1 cellular context compared by ENCODE assay signal in genomic region chr6:42075159-42075838, GRCh38.
TF ChIP-seq lines count a peak whose summit lies in the region.

No MANE protein-coding gene starts in this region.

TF ChIP-seq in HepG2, 621 proteins besides CTCF, POLR2A, EP300 and RAD21 (continued from another document and continues in another):
- TF ChIP-seq, protein P1, sequence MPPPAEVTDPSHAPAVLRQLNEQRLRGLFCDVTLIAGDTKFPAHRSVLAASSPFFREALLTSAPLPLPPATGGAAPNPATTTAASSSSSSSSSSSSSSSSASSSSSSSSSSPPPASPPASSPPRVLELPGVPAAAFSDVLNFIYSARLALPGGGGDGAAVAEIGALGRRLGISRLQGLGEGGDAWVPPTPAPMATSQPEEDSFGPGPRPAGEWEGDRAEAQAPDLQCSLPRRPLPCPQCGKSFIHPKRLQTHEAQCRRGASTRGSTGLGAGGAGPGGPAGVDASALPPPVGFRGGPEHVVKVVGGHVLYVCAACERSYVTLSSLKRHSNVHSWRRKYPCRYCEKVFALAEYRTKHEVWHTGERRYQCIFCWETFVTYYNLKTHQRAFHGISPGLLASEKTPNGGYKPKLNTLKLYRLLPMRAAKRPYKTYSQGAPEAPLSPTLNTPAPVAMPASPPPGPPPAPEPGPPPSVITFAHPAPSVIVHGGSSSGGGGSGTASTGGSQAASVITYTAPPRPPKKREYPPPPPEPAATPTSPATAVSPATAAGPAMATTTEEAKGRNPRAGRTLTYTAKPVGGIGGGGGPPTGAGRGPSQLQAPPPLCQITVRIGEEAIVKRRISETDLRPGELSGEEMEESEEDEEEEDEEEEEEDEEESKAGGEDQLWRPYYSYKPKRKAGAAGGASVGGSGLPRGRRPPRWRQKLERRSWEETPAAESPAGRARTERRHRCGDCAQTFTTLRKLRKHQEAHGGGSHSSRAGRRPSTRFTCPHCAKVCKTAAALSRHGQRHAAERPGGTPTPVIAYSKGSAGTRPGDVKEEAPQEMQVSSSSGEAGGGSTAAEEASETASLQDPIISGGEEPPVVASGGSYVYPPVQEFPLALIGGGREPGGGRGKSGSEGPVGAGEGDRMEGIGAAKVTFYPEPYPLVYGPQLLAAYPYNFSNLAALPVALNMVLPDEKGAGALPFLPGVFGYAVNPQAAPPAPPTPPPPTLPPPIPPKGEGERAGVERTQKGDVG (CRISPR knock-in tag; IDR thresholded peaks at IDR 0.05; ENCODE audit: borderline replicate concordance), result no peak
- TF ChIP-seq, protein P2, sequence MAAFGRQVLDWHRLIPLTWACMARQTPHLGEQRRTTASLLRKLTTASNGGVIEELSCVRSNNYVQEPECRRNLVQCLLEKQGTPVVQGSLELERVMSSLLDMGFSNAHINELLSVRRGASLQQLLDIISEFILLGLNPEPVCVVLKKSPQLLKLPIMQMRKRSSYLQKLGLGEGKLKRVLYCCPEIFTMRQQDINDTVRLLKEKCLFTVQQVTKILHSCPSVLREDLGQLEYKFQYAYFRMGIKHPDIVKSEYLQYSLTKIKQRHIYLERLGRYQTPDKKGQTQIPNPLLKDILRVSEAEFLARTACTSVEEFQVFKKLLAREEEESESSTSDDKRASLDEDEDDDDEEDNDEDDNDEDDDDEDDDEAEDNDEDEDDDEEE (CRISPR knock-in tag; IDR thresholded peaks at IDR 0.05), result no peak
- TF ChIP-seq ZNF674 (CRISPR knock-in tag; IDR thresholded peaks at IDR 0.05; ENCODE audit: low read depth), result no peak
- no peak for TF ChIP-seq MEIS2 (CRISPR knock-in tag; IDR thresholded peaks at IDR 0.05)
- no peak for TF ChIP-seq NKX3-1 (CRISPR knock-in tag; IDR thresholded peaks at IDR 0.05)
- no peak for TF ChIP-seq BRCA1 (CRISPR knock-in tag; IDR thresholded peaks at IDR 0.05)
- TF ChIP-seq ZNF572 (CRISPR knock-in tag; IDR thresholded peaks at IDR 0.05), result 0 out of 2 replicates have a peak, but pooled peaks have one; percentile 18
- TF ChIP-seq, protein P3, sequence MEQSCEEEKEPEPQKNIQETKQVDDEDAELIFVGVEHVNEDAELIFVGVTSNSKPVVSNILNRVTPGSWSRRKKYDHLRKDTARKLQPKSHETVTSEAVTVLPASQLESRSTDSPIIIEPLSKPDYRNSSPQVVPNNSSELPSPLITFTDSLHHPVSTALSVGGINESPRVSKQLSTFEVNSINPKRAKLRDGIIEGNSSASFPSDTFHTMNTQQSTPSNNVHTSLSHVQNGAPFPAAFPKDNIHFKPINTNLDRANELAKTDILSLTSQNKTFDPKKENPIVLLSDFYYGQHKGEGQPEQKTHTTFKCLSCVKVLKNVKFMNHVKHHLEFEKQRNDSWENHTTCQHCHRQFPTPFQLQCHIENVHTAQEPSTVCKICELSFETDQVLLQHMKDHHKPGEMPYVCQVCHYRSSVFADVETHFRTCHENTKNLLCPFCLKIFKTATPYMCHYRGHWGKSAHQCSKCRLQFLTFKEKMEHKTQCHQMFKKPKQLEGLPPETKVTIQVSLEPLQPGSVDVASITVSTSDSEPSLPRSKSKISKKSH (CRISPR knock-in tag; IDR thresholded peaks at IDR 0.05; ENCODE audit: borderline replicate concordance), result no peak
- TF ChIP-seq, protein P4, sequence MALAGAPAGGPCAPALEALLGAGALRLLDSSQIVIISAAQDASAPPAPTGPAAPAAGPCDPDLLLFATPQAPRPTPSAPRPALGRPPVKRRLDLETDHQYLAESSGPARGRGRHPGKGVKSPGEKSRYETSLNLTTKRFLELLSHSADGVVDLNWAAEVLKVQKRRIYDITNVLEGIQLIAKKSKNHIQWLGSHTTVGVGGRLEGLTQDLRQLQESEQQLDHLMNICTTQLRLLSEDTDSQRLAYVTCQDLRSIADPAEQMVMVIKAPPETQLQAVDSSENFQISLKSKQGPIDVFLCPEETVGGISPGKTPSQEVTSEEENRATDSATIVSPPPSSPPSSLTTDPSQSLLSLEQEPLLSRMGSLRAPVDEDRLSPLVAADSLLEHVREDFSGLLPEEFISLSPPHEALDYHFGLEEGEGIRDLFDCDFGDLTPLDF (CRISPR knock-in tag; IDR thresholded peaks at IDR 0.05), result no peak
- no peak for TF ChIP-seq PCBP1 (IDR thresholded peaks at IDR 0.05; ENCODE audit: borderline replicate concordance, low read depth, low read length)
- no peak for TF ChIP-seq ZHX2 (IDR thresholded peaks at IDR 0.05; ENCODE audit: low read depth)
- TF ChIP-seq ZHX2 (CRISPR knock-in tag; IDR thresholded peaks at IDR 0.05; ENCODE audit: borderline replicate concordance), result no peak
- TF ChIP-seq EHMT2 (IDR thresholded peaks at IDR 0.05; ENCODE audit: borderline replicate concordance, low read depth, low read length), result no peak
- no peak for TF ChIP-seq KLF15 (CRISPR knock-in tag; IDR thresholded peaks at IDR 0.05; ENCODE audit: borderline replicate concordance)
- no peak for TF ChIP-seq ZNF224 (CRISPR knock-in tag; IDR thresholded peaks at IDR 0.05)
- TF ChIP-seq ZNF558 (CRISPR knock-in tag; IDR thresholded peaks at IDR 0.05; ENCODE audit: borderline replicate concordance), result no peak
- no peak for TF ChIP-seq HOXA9 (CRISPR knock-in tag; IDR thresholded peaks at IDR 0.05; ENCODE audit: borderline replicate concordance)
- TF ChIP-seq, protein P5, sequence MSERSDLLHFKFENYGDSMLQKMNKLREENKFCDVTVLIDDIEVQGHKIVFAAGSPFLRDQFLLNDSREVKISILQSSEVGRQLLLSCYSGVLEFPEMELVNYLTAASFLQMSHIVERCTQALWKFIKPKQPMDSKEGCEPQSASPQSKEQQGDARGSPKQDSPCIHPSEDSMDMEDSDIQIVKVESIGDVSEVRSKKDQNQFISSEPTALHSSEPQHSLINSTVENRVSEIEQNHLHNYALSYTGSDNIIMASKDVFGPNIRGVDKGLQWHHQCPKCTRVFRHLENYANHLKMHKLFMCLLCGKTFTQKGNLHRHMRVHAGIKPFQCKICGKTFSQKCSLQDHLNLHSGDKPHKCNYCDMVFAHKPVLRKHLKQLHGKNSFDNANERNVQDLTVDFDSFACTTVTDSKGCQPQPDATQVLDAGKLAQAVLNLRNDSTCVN (CRISPR knock-in tag; IDR thresholded peaks at IDR 0.05; ENCODE audit: borderline replicate concordance), result no peak
- TF ChIP-seq ZFP36L1 (CRISPR knock-in tag; IDR thresholded peaks at IDR 0.05), result no peak
- 0 out of 2 replicates have a peak, but pooled peaks have one; percentile 23 for TF ChIP-seq ZNF331 (CRISPR knock-in tag; IDR thresholded peaks at IDR 0.05)
- no peak for TF ChIP-seq SMARCC2 (IDR thresholded peaks at IDR 0.05)
- TF ChIP-seq PRDM4 (CRISPR knock-in tag; IDR thresholded peaks at IDR 0.05; ENCODE audit: borderline replicate concordance), result no peak
- TF ChIP-seq ZNF850 (CRISPR knock-in tag; conservative IDR thresholded peaks at IDR 0.05), result no peak
- no peak for TF ChIP-seq PLSCR1 (CRISPR knock-in tag; IDR thresholded peaks at IDR 0.05; ENCODE audit: borderline replicate concordance)
- TF ChIP-seq XRCC5 (optimal IDR thresholded peaks at IDR 0.05; ENCODE audit: low read length), result peak; percentile 76
- TF ChIP-seq, protein P6, sequence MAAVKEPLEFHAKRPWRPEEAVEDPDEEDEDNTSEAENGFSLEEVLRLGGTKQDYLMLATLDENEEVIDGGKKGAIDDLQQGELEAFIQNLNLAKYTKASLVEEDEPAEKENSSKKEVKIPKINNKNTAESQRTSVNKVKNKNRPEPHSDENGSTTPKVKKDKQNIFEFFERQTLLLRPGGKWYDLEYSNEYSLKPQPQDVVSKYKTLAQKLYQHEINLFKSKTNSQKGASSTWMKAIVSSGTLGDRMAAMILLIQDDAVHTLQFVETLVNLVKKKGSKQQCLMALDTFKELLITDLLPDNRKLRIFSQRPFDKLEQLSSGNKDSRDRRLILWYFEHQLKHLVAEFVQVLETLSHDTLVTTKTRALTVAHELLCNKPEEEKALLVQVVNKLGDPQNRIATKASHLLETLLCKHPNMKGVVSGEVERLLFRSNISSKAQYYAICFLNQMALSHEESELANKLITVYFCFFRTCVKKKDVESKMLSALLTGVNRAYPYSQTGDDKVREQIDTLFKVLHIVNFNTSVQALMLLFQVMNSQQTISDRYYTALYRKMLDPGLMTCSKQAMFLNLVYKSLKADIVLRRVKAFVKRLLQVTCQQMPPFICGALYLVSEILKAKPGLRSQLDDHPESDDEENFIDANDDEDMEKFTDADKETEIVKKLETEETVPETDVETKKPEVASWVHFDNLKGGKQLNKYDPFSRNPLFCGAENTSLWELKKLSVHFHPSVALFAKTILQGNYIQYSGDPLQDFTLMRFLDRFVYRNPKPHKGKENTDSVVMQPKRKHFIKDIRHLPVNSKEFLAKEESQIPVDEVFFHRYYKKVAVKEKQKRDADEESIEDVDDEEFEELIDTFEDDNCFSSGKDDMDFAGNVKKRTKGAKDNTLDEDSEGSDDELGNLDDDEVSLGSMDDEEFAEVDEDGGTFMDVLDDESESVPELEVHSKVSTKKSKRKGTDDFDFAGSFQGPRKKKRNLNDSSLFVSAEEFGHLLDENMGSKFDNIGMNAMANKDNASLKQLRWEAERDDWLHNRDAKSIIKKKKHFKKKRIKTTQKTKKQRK (IDR thresholded peaks at IDR 0.05; ENCODE audit: low read length), result no peak
- TF ChIP-seq HMG20A (CRISPR knock-in tag; IDR thresholded peaks at IDR 0.05; ENCODE audit: borderline replicate concordance), result no peak
- TF ChIP-seq MTF2 (CRISPR knock-in tag; IDR thresholded peaks at IDR 0.05; ENCODE audit: borderline replicate concordance), result no peak
- no peak for TF ChIP-seq TEAD3 (CRISPR knock-in tag; optimal IDR thresholded peaks at IDR 0.05; ENCODE audit: borderline replicate concordance)
- TF ChIP-seq PAWR (CRISPR knock-in tag; IDR thresholded peaks at IDR 0.05; ENCODE audit: borderline replicate concordance), result no peak
